Comparison of ENCODE assay signal across 18 cellular contexts in genomic region chr18:6941988-6942387, GRCh38.
DNase-seq lines count a peak whose midpoint lies in the region; ATAC-seq, FAIRE-seq and TF ChIP-seq lines count a peak whose summit lies in the region.
"Had no signal": no experiment of that assay in that cellular context is flagged by ENCODE, and none has a peak within 500 bp of the region (broad histone marks: within the 10 kb centered on the region; RNA-seq: fewer than 3 reads in every experiment).

No MANE protein-coding gene starts in this region.

- H3K4me1 ChIP-seq in pancreas, result peaks cover 5 to 12% (median 6%) of the 10 kb centered on the region in 3 donors
- H3K4me1 ChIP-seq: BLaER1 had no signal

- in situ Hi-C loops in G401 (cut with HindIII; ENCODE audit: low sequenced_read_pairs), result no loop called here

- peak overlapping the region in 3 of 4 donors; percentile 40 to 80 (median 79) for H3K27ac ChIP-seq in pancreas
- H3K27ac ChIP-seq: 22Rv1, BLaER1 had no signal

- no peaks in the 10 kb centered on the region for H3K9me3 ChIP-seq in pancreas
- H3K9me3 ChIP-seq: BLaER1 had no signal

- H3K27me3 ChIP-seq in pancreas, result no peaks in the 10 kb centered on the region
- H3K27me3 ChIP-seq: BLaER1 had no signal

- TF ChIP-seq CTCF in pancreas (IDR thresholded peaks at IDR 0.05), result no peak

- no peak overlapping the region for H3K4me3 ChIP-seq in pancreas
- H3K4me3 ChIP-seq: BLaER1 had no signal

- 47 to 76% methylated on average over 11 of the region's 11 CpGs for WGBS in pancreas, 2 donors

- intact Hi-C loops in pancreas (cut with DNase I), result no loop called here

- H3K36me3 ChIP-seq in pancreas, result no peaks in the 10 kb centered on the region
- H3K36me3 ChIP-seq: BLaER1 had no signal

- peak in 3 of 4 donors; percentile 29 to 48 (median 38) for ATAC-seq in pancreas

- DNase-seq in DMS53 (lab: John Stamatoyannopoulos, UW), result peak; percentile 58
- no peak for DNase-seq in DMS53 treated with DMSO at 0.1 percent for 48 hours (lab: John Stamatoyannopoulos, UW; ENCODE audit: unreplicated experiment)
- DNase-seq in SKM-1 treated with dmso at 0.1 percent for 144 hours (lab: John Stamatoyannopoulos, UW; ENCODE audit: unreplicated experiment), result peak; percentile 0
- DNase-seq in SKM-1 (lab: John Stamatoyannopoulos, UW; ENCODE audit: unreplicated experiment), result no peak
- peak in 1 of 6 donors; percentile 33 for DNase-seq in pancreas
- DNase-seq in G401 (ENCODE audit: low spot score), result no peak
- no peak for DNase-seq in COLO829 (ENCODE audit: low spot score)
- DNase-seq: Calu3; CD8-positive, alpha-beta memory T cell; DMS 273 treated with DMSO at 0.1 percent for 48 hours; DMS79 treated with DMSO at 0.1 percent for 48 hours; EL; GDM1; GOT3; H9 had no signal

- no peak for FAIRE-seq in pancreas (lab: Jason Lieb, UNC)
- FAIRE-seq: GM19239 had no signal

Comparison
In these comparisons a context has a peak if more than half of its experiments do, and no peak if none do; other contexts are left out.
1. DNase-seq: peak in DMS53 (single experiment) and SKM-1 treated with dmso at 0.1 percent for 144 hours (single experiment); none in DMS53 treated with DMSO at 0.1 percent for 48 hours (single experiment), SKM-1 (single experiment), G401 (single experiment) and COLO829 (single experiment).